ENCODE assay signal across 9 cellular contexts in genomic region chr12:124904306-124905098, GRCh38. TPM values are rescaled to one million over a fixed set of nuclear protein-coding genes. Genes with fewer than 3 reads are reported as not detected.
A peak's percentile ranks its signal among the peaks of the same experiment; 100 is the strongest.
DNase-seq lines count a peak whose midpoint lies in the region; ATAC-seq and TF ChIP-seq lines count a peak whose summit lies in the region.
"Had no signal": no experiment of that assay in that cellular context is flagged by ENCODE, and none has a peak within 500 bp of the region (broad histone marks: within the 10 kb centered on the region; RNA-seq: fewer than 3 reads in every experiment).

No MANE protein-coding gene starts in this region.

- no peaks in the 10 kb centered on the region for H3K9me3 Mint-ChIP-seq in endodermal cell
- H3K9me3 Mint-ChIP-seq: naive B cell had no signal

- no peaks in the 10 kb centered on the region for H3K36me3 ChIP-seq in Panc1 (ENCODE audit: control insufficient read depth, insufficient read depth, low read length)
- no peaks in the 10 kb centered on the region for H3K36me3 ChIP-seq in endodermal cell (ENCODE audit: control insufficient read depth, insufficient read depth, low read length)
- no peaks in the 10 kb centered on the region for H3K36me3 ChIP-seq in mesenchymal stem cell (ENCODE audit: control insufficient read depth in 1 of 2, insufficient read depth in 2 of 2, low read depth in 1 of 2, low read length in 2 of 2)

- intact Hi-C loops in Panc1 (cut with micrococcal nuclease; ENCODE audit: unreplicated experiment): loop anchor here (10.0 kb wide), 2 partner anchors 80 to 130 kb away; no protein-coding TSS in a partner anchor

- H2BK5ac ChIP-seq in mesenchymal stem cell (ENCODE audit: low read depth, low read length, poor library complexity, severe bottlenecking): no peak overlapping the region

- peak; percentile 47 for DNase-seq in G401 (ENCODE audit: low spot score)
- DNase-seq in Panc1 (ENCODE audit: low read depth, low spot score): no peak
- DNase-seq in endodermal cell: peak; percentile 86
- DNase-seq in mesenchymal stem cell: peak; percentile 99
- peak; percentile 83 for DNase-seq in ureter (ENCODE audit: low spot score)
- DNase-seq in activated CD8-positive, alpha-beta memory T cell treated with anti-CD3 and anti-CD28 coated beads, Interleukin-2, amount 50 U/mL, for 48 hours: no peak
- DNase-seq: naive B cell had no signal

- no peaks in the 10 kb centered on the region for H3K36me3 Mint-ChIP-seq in endodermal cell (ENCODE audit: low read depth)
- H3K36me3 Mint-ChIP-seq: naive B cell had no signal

- H3K27ac Mint-ChIP-seq in endodermal cell: peak overlapping the region; percentile 2
- H3K27ac Mint-ChIP-seq: naive B cell had no signal

- H3K18ac ChIP-seq in mesenchymal stem cell (ENCODE audit: low read depth in 1 of 2, low read length in 2 of 2): peak overlapping the region; percentile 72 to 87

- ATAC-seq in Panc1 (peak; percentile 92), HG02798 (IDR thresholded peaks at IDR 0.05; ENCODE audit: poor library complexity, unreplicated experiment) (no peak), HG03354 (IDR thresholded peaks at IDR 0.05; ENCODE audit: poor library complexity, severe bottlenecking, unreplicated experiment) (no peak)

- H3K27ac ChIP-seq in Panc1 (ENCODE audit: low read length): peak overlapping the region; percentile 89
- H3K27ac ChIP-seq in endodermal cell (ENCODE audit: low read depth, low read length): no peak overlapping the region
- H3K27ac ChIP-seq in mesenchymal stem cell (ENCODE audit: low read length, poor library complexity, severe bottlenecking): no peak overlapping the region

- no peak overlapping the region for H2BK15ac ChIP-seq in mesenchymal stem cell (ENCODE audit: low read depth, poor library complexity, severe bottlenecking)

- H3K79me1 ChIP-seq in mesenchymal stem cell (replicated peaks; ENCODE audit: low read length, poor library complexity, severe bottlenecking): peaks cover 8% of the 10 kb centered on the region

- H2AFZ ChIP-seq in mesenchymal stem cell (ENCODE audit: low read depth, low read length): no peak overlapping the region

- H3K4me3 ChIP-seq in Panc1 (ENCODE audit: low read depth in 2 of 2, low read length in 2 of 2) (peak overlapping the region; percentile 7 to 45; a peak in 3 of 4 replicates), endodermal cell (ENCODE audit: low read length) (no peak overlapping the region), mesenchymal stem cell (ENCODE audit: insufficient read depth in 1 of 2, low read depth in 1 of 2, low read length in 2 of 2) (peak overlapping the region in 1 of 2 experiments; percentile 48)

- H4K8ac ChIP-seq in mesenchymal stem cell (ENCODE audit: low read length): no peak overlapping the region

- H3K4me3 Mint-ChIP-seq in endodermal cell: no peak overlapping the region

- peak overlapping the region; percentile 32 to 92 for H2BK12ac ChIP-seq in mesenchymal stem cell (ENCODE audit: low read length in 2 of 2)

- 49 to 56% methylated on average over 14 to 15 of the region's 15 CpGs for WGBS in endodermal cell (ENCODE audit: insufficient coverage in 1 of 2, insufficient read length in 1 of 2), 2 experiments
- WGBS in mesenchymal stem cell: 10% methylated on average over 12 of the region's 15 CpGs

- H3K9me3 ChIP-seq in Panc1 (ENCODE audit: control insufficient read depth, insufficient read depth, low read depth, low read length) (no peaks in the 10 kb centered on the region), endodermal cell (ENCODE audit: control insufficient read depth, low read length) (no peaks in the 10 kb centered on the region), mesenchymal stem cell (ENCODE audit: control insufficient read depth, low read length) (no peaks in the 10 kb centered on the region)

- H3K14ac ChIP-seq in mesenchymal stem cell (ENCODE audit: low read length in 2 of 2): no peak overlapping the region

- CTCF ChIA-PET in Panc1 (lab: Charles Lee): interaction anchor here (0.7 kb wide), 1 partner anchor 85 kb away, joined by 3 read pairs; no protein-coding TSS in a partner anchor

- no peaks in the 10 kb centered on the region for H3K27me3 Mint-ChIP-seq in endodermal cell (ENCODE audit: insufficient read depth)
- H3K27me3 Mint-ChIP-seq: naive B cell had no signal

- in situ Hi-C loops in G401 (cut with HindIII; ENCODE audit: low sequenced_read_pairs): no loop called here
- in situ Hi-C loops in Panc1 (cut with HindIII; ENCODE audit: low pct_unique_long_range_greater_than_20kb, low sequenced_read_pairs): no loop called here

- BruUV-seq in Panc1 (replicated peaks; lab: Mats Ljungman, UMichigan): no TSS peak

- POLR2A ChIA-PET in Panc1 (lab: Charles Lee): no interaction called here

- no peak overlapping the region for H4K91ac ChIP-seq in mesenchymal stem cell (ENCODE audit: low read length)

- peak overlapping the region; percentile 49 for H2AK5ac ChIP-seq in mesenchymal stem cell (ENCODE audit: low read length, severe bottlenecking)

- H3K23ac ChIP-seq in mesenchymal stem cell (ENCODE audit: low read length in 2 of 2): no peak overlapping the region

- H3K4ac ChIP-seq in mesenchymal stem cell (ENCODE audit: low read depth in 1 of 2, low read length in 2 of 2): peak overlapping the region; percentile 35 to 58

- peak overlapping the region; percentile 54 for H2BK120ac ChIP-seq in mesenchymal stem cell (ENCODE audit: low read depth, low read length)

- H3K27me3 ChIP-seq in Panc1 (ENCODE audit: control insufficient read depth, insufficient read depth, low read length) (no peaks in the 10 kb centered on the region), endodermal cell (ENCODE audit: control insufficient read depth, insufficient read depth, low read length, poor library complexity, severe bottlenecking) (no peaks in the 10 kb centered on the region), mesenchymal stem cell (ENCODE audit: control insufficient read depth in 1 of 2, insufficient read depth in 1 of 2, low read length in 2 of 2) (no peaks in the 10 kb centered on the region)

- H3K4me2 ChIP-seq in mesenchymal stem cell (ENCODE audit: low read length, poor library complexity, severe bottlenecking): peak overlapping the region; percentile 18

- TF ChIP-seq CTCF in Panc1 (IDR thresholded peaks at IDR 0.05): no peak
- TF ChIP-seq CTCF in endodermal cell (conservative IDR thresholded peaks at IDR 0.05): no peak

- H3K9ac ChIP-seq in endodermal cell (ENCODE audit: extremely low read depth, low read length, poor library complexity, severe bottlenecking) (no peak overlapping the region), mesenchymal stem cell (ENCODE audit: low read length) (peak overlapping the region; percentile 88)

- peaks cover 32% of the 10 kb centered on the region for H3K4me1 ChIP-seq in Panc1 (ENCODE audit: control insufficient read depth, insufficient read depth, low read length)
- H3K4me1 ChIP-seq in endodermal cell (ENCODE audit: control insufficient read depth, insufficient read depth, low read length): no peaks in the 10 kb centered on the region
- peaks cover 14% of the 10 kb centered on the region for H3K4me1 ChIP-seq in mesenchymal stem cell (ENCODE audit: control insufficient read depth, insufficient read depth, low read depth, low read length)

- H3K4me1 Mint-ChIP-seq in endodermal cell: peaks cover 7% of the 10 kb centered on the region

RNA-seq across cellular contexts. Expression of gene UBC, which starts 9.9 kb away (rescaled TPM):
- total RNA-seq in G401 (2014; rRNA removed; shearing (Covaris generic)): 869 and 1,083 TPM in 2 replicates
- total RNA-seq in Panc1 (2021; ENCODE audit: unreplicated experiment) (1,725 TPM), endodermal cell (100 to 1,000 TPM; 580 to 625 TPM), ureter (1,015 TPM)
- polyA plus RNA-seq in Panc1 (2012; ENCODE audit: insufficient read length): 2,683 TPM
- polyA plus RNA-seq in endodermal cell (2013, experiment 1 of 2): 856 TPM
- polyA plus RNA-seq in endodermal cell (2013, experiment 2 of 2): 866 TPM
- 1,267 TPM for polyA plus RNA-seq in mesenchymal stem cell (2013, experiment 1 of 2)
- polyA plus RNA-seq in mesenchymal stem cell (2013, experiment 2 of 2): 1,268 TPM

RNA-seq across cellular contexts. Expression of gene SCARB1, which starts 40.8 kb away (rescaled TPM):
- 106 and 107 TPM in 2 replicates for total RNA-seq in G401 (2014; rRNA removed; shearing (Covaris generic))
- total RNA-seq in Panc1 (2021; ENCODE audit: unreplicated experiment) (359 TPM), endodermal cell (10 to 100 TPM; 33.0 to 36.2 TPM), ureter (20.8 TPM)
- 1,007 TPM for polyA plus RNA-seq in Panc1 (2012; ENCODE audit: insufficient read length)
- 26.1 TPM for polyA plus RNA-seq in endodermal cell (2013, experiment 1 of 2)
- 30.2 TPM for polyA plus RNA-seq in endodermal cell (2013, experiment 2 of 2)
- polyA plus RNA-seq in mesenchymal stem cell (2013, experiment 1 of 2): 69.1 TPM
- 62.0 TPM for polyA plus RNA-seq in mesenchymal stem cell (2013, experiment 2 of 2)

Comparison
In these comparisons a context has a peak if more than half of its experiments do, and no peak if none do; other contexts are left out.
1. DNase-seq: peak in G401 (single experiment), endodermal cell (single experiment), mesenchymal stem cell (single experiment) and ureter (single experiment); none in Panc1 (single experiment) and activated CD8-positive, alpha-beta memory T cell treated with anti-CD3 and anti-CD28 coated beads, Interleukin-2, amount 50 U/mL, for 48 hours (single experiment).